In genomic region chr11:118068206-118068944, GRCh38 we compare ENCODE assay signal across 28 cellular contexts. TPM values are rescaled to one million over a fixed set of nuclear protein-coding genes. Genes with fewer than 3 reads are reported as not detected.
DNase-seq lines count a peak whose midpoint lies in the region; ATAC-seq and TF ChIP-seq lines count a peak whose summit lies in the region.
"Had no signal": no experiment of that assay in that cellular context is flagged by ENCODE, and none has a peak within 500 bp of the region (broad histone marks: within the 10 kb centered on the region; RNA-seq: fewer than 3 reads in every experiment).

No MANE protein-coding gene starts in this region.

- H3K27me3 Mint-ChIP-seq in HFFc6 (ENCODE audit: insufficient read depth) (peaks cover 25% of the 10 kb centered on the region), T-helper 17 cell (peaks cover 52% of the 10 kb centered on the region)
- H3K27me3 Mint-ChIP-seq: activated naive CD4-positive, alpha-beta T cell treated with anti-CD3 and anti-CD28 coated beads, Interleukin-2, amount 50 U/mL, for 24 hours; activated T-cell treated with anti-CD3 and anti-CD28 coated beads, Interleukin-2, amount 50 U/mL, for 24 hours had no signal

- no peak overlapping the region for H4K8ac ChIP-seq in mesendoderm (ENCODE audit: low read depth, low read length)

- peak; percentile 16; the same call in 1 of the 2 replicates for TF ChIP-seq CTCF in HFFc6 (IDR thresholded peaks at IDR 0.05)
- peak; percentile 20 for TF ChIP-seq CTCF in epithelial cell of proximal tubule (conservative IDR thresholded peaks at IDR 0.05; ENCODE audit: low read depth, low read length)
- no peak for TF ChIP-seq CTCF in smooth muscle cell (IDR thresholded peaks at IDR 0.05; ENCODE audit: borderline replicate concordance, insufficient read depth, poor library complexity, severe bottlenecking)

- H3K4me1 ChIP-seq in mesendoderm (ENCODE audit: control insufficient read depth, low read depth, low read length) = no peaks in the 10 kb centered on the region
- no peaks in the 10 kb centered on the region for H3K4me1 ChIP-seq in smooth muscle cell (ENCODE audit: low read depth)
- H3K4me1 ChIP-seq: gastrocnemius medialis, HAP-1, transverse colon had no signal

- no peak overlapping the region for H3K18ac ChIP-seq in mesendoderm (ENCODE audit: low read length)

- no peaks in the 10 kb centered on the region for H3K36me3 ChIP-seq in mesendoderm (ENCODE audit: control insufficient read depth, insufficient read depth, low read length)
- H3K36me3 ChIP-seq in smooth muscle cell (ENCODE audit: low read depth) = no peaks in the 10 kb centered on the region
- H3K36me3 ChIP-seq: gastrocnemius medialis, HAP-1, transverse colon had no signal

- no peak overlapping the region for H3K4me2 ChIP-seq in mesendoderm (ENCODE audit: low read length)
- no peak overlapping the region for H3K4me2 ChIP-seq in smooth muscle cell

- H3K9me3 Mint-ChIP-seq in HFFc6 = no peaks in the 10 kb centered on the region
- H3K9me3 Mint-ChIP-seq: activated CD4-positive, alpha-beta memory T cell treated with anti-CD3 and anti-CD28 coated beads, Interleukin-2, amount 10 ng/mL, durations not matched to agents 7 days and 5 days; activated naive CD4-positive, alpha-beta T cell treated with anti-CD3 and anti-CD28 coated beads, Interleukin-2, amount 50 U/mL, for 24 hours; activated T-cell treated with anti-CD3 and anti-CD28 coated beads, Interleukin-2, amount 50 U/mL, for 24 hours; CD4-positive, alpha-beta memory T cell; immature natural killer cell; stimulated activated memory B cell treated with anti-CD40 and anti-IgM and Interleukin-4, amounts not matched to agents 10 μg/mL and 1 μg/mL and 100 μg/mL, for 72 hours; T-cell had no signal

- no CpG with 5 or more reads among the region's 24 CpGs for WGBS in mesendoderm (ENCODE audit: extremely low coverage, insufficient coverage, low lambda C conversion rate)
- 63% methylated on average over 24 of the region's 24 CpGs for WGBS in smooth muscle cell (ENCODE audit: low lambda C conversion rate)

- no peaks in the 10 kb centered on the region for H3K9me3 ChIP-seq in smooth muscle cell (replicated peaks; ENCODE audit: low read depth)
- no peaks in the 10 kb centered on the region for H3K9me3 ChIP-seq in T-helper 17 cell (ENCODE audit: control insufficient read depth, low read length, poor library complexity, severe bottlenecking)
- H3K9me3 ChIP-seq: gastrocnemius medialis, HAP-1, transverse colon had no signal

- H3K79me1 ChIP-seq in mesendoderm (ENCODE audit: low read length) = no peaks in the 10 kb centered on the region

- no peak overlapping the region for H3K9ac ChIP-seq in mesendoderm (ENCODE audit: low read length)
- no peak overlapping the region for H3K9ac ChIP-seq in smooth muscle cell (ENCODE audit: low read depth)

- H3K4me3 ChIP-seq in epithelial cell of proximal tubule (ENCODE audit: low read depth, low read length) = no peak overlapping the region
- H3K4me3 ChIP-seq in mesendoderm (ENCODE audit: low read length) = no peak overlapping the region
- no peak overlapping the region for H3K4me3 ChIP-seq in smooth muscle cell
- H3K4me3 ChIP-seq: gastrocnemius medialis, HAP-1, transverse colon had no signal

- no peak overlapping the region for H3K56ac ChIP-seq in mesendoderm (ENCODE audit: low read length)

- H3K79me2 ChIP-seq in mesendoderm (ENCODE audit: control insufficient read depth, insufficient read depth, low read length) (no peaks in the 10 kb centered on the region), smooth muscle cell (ENCODE audit: low read depth) (no peaks in the 10 kb centered on the region)

- no peaks in the 10 kb centered on the region for H4K20me1 ChIP-seq in smooth muscle cell (ENCODE audit: low read depth)

- no peak overlapping the region for H2BK15ac ChIP-seq in mesendoderm (replicated peaks; ENCODE audit: low read depth)

- ATAC-seq in GM18498 (IDR thresholded peaks at IDR 0.05; ENCODE audit: unreplicated experiment) (no peak), T-helper 17 cell (no peak)
- ATAC-seq: gastrocnemius medialis; stimulated activated memory B cell treated with anti-CD40 and anti-IgM and Interleukin-4, amounts not matched to agents 10 μg/mL and 1 μg/mL and 100 μg/mL, for 72 hours; T-cell had no signal

- H2AFZ ChIP-seq in smooth muscle cell (ENCODE audit: low read depth) = no peak overlapping the region

- H3K4me1 Mint-ChIP-seq in HFFc6 (ENCODE audit: low read depth) (no peaks in the 10 kb centered on the region), T-helper 17 cell (peaks cover 16% of the 10 kb centered on the region)
- H3K4me1 Mint-ChIP-seq: activated naive CD4-positive, alpha-beta T cell treated with anti-CD3 and anti-CD28 coated beads, Interleukin-2, amount 50 U/mL, for 24 hours; CD4-positive, alpha-beta memory T cell; stimulated activated memory B cell treated with anti-CD40 and anti-IgM and Interleukin-4, amounts not matched to agents 10 μg/mL and 1 μg/mL and 100 μg/mL, for 72 hours; T-cell had no signal

- H3F3A ChIP-seq in smooth muscle cell (ENCODE audit: low read depth) = no peaks in the 10 kb centered on the region

- H3K4me3 Mint-ChIP-seq in HFFc6 (no peak overlapping the region; the same call in 1 of the 2 replicates), T-helper 17 cell (no peak overlapping the region)
- H3K4me3 Mint-ChIP-seq: activated CD4-positive, alpha-beta memory T cell treated with anti-CD3 and anti-CD28 coated beads, Interleukin-2, amount 10 ng/mL, durations not matched to agents 7 days and 5 days; activated naive CD4-positive, alpha-beta T cell treated with anti-CD3 and anti-CD28 coated beads, Interleukin-2, amount 50 U/mL, for 24 hours; activated T-cell treated with anti-CD3 and anti-CD28 coated beads, Interleukin-2, amount 50 U/mL, for 24 hours; CD4-positive, alpha-beta memory T cell; immature natural killer cell; neural crest cell; stimulated activated memory B cell treated with anti-CD40 and anti-IgM and Interleukin-4, amounts not matched to agents 10 μg/mL and 1 μg/mL and 100 μg/mL, for 72 hours; T-cell had no signal

- H2BK120ac ChIP-seq in mesendoderm (ENCODE audit: low read depth, low read length) = no peak overlapping the region

- H3K27ac Mint-ChIP-seq in HFFc6 = no peak overlapping the region
- no peak overlapping the region for H3K27ac Mint-ChIP-seq in T-helper 17 cell
- H3K27ac Mint-ChIP-seq: activated CD4-positive, alpha-beta memory T cell treated with anti-CD3 and anti-CD28 coated beads, Interleukin-2, amount 10 ng/mL, durations not matched to agents 7 days and 5 days; activated naive CD4-positive, alpha-beta T cell treated with anti-CD3 and anti-CD28 coated beads, Interleukin-2, amount 50 U/mL, for 24 hours; activated T-cell treated with anti-CD3 and anti-CD28 coated beads, Interleukin-2, amount 50 U/mL, for 24 hours; immature natural killer cell; stimulated activated memory B cell treated with anti-CD40 and anti-IgM and Interleukin-4, amounts not matched to agents 10 μg/mL and 1 μg/mL and 100 μg/mL, for 72 hours; T-cell had no signal

- no peak overlapping the region for H2AK5ac ChIP-seq in mesendoderm (ENCODE audit: low read length)

- peak; percentile 66 for DNase-seq in Ammon's horn (ENCODE audit: low spot score)
- DNase-seq in HFFc6 = no peak
- DNase-seq in epithelial cell of proximal tubule (ENCODE audit: low read depth) = no peak
- peak; percentile 67 for DNase-seq in mesendoderm
- DNase-seq in smooth muscle cell (lab: John Stamatoyannopoulos, UW; ENCODE audit: unreplicated experiment) = no peak
- no peak for DNase-seq in mesenteric fat pad (ENCODE audit: low spot score)
- no peak for DNase-seq in T-helper 17 cell
- DNase-seq: activated CD4-positive, alpha-beta memory T cell treated with anti-CD3 and anti-CD28 coated beads, Interleukin-2, amount 10 ng/mL, durations not matched to agents 7 days and 5 days; activated T-cell treated with anti-CD3 and anti-CD28 coated beads, Interleukin-2, amount 50 U/mL, for 24 hours; CD4-positive, alpha-beta memory T cell; cortex of kidney; DMS53; gastrocnemius medialis; immature natural killer cell; MV-4-11; NCI-H2029 treated with DMSO at 0.1 percent for 48 hours; NCI-H510A; SHP77; stimulated activated CD4-positive, alpha-beta T cell treated with anti-CD3 and anti-CD28 coated beads, Interleukin-15, amount 100 ng/mL, for 24 hours; T-cell; transverse colon had no signal

- H3K27me3 ChIP-seq in mesendoderm (ENCODE audit: insufficient read depth, low read length, poor library complexity) (no peaks in the 10 kb centered on the region), smooth muscle cell (ENCODE audit: low read depth) (peaks cover 5% of the 10 kb centered on the region)
- H3K27me3 ChIP-seq: gastrocnemius medialis, transverse colon had no signal

- H4K5ac ChIP-seq in mesendoderm (ENCODE audit: low read length) = no peak overlapping the region

- no peak overlapping the region for H3K23ac ChIP-seq in mesendoderm (ENCODE audit: low read length)

- H2BK5ac ChIP-seq in mesendoderm (ENCODE audit: low read length) = no peak overlapping the region

- H3K36me3 Mint-ChIP-seq in HFFc6 (ENCODE audit: low read depth) (no peaks in the 10 kb centered on the region), T-helper 17 cell (ENCODE audit: low read depth) (peaks cover 3% of the 10 kb centered on the region)
- H3K36me3 Mint-ChIP-seq: activated naive CD4-positive, alpha-beta T cell treated with anti-CD3 and anti-CD28 coated beads, Interleukin-2, amount 50 U/mL, for 24 hours; CD4-positive, alpha-beta memory T cell; immature natural killer cell; stimulated activated memory B cell treated with anti-CD40 and anti-IgM and Interleukin-4, amounts not matched to agents 10 μg/mL and 1 μg/mL and 100 μg/mL, for 72 hours; T-cell had no signal

- H3K27ac ChIP-seq in mesendoderm (ENCODE audit: low read depth, low read length) (no peak overlapping the region), smooth muscle cell (ENCODE audit: low read depth) (no peak overlapping the region)
- H3K27ac ChIP-seq: gastrocnemius medialis, HL-60, transverse colon had no signal

- H3K4ac ChIP-seq in mesendoderm (ENCODE audit: low read depth, low read length) = no peak overlapping the region

RNA-seq across cellular contexts. Expression of gene TMPRSS4, which starts 8.5 kb away (rescaled TPM):
- not detected for total RNA-seq in HFFc6 (2021; fragmentation: NEBNext Ultra II Directional; extraction: Animal tissue kit (Norgen Biotek cat#: 25700))
- total RNA-seq in epithelial cell of proximal tubule = 13.3 and 26.6 TPM in 2 replicates
- 0.21 TPM for polyA plus RNA-seq in mesendoderm (2013, experiment 1 of 2)
- polyA plus RNA-seq in mesendoderm (2013, experiment 2 of 2) = 0.52 TPM
- total RNA-seq in smooth muscle cell = 7.4 TPM in 1 of 2 replicates, not detected in the other
- not detected in 2 replicates for polyA plus RNA-seq in smooth muscle cell
- total RNA-seq in mesenteric fat pad = not detected
- total RNA-seq in T-helper 17 cell = not detected
- total RNA-seq: lung microvascular endothelial cell, neural crest cell had no signal
- polyA plus RNA-seq: CD4-positive, alpha-beta memory T cell; immature natural killer cell had no signal

RNA-seq across cellular contexts. Expression of gene SMIM35, which starts 18.4 kb away (rescaled TPM):
- not detected for total RNA-seq in HFFc6 (2021; fragmentation: NEBNext Ultra II Directional; extraction: Animal tissue kit (Norgen Biotek cat#: 25700))
- total RNA-seq in epithelial cell of proximal tubule = not detected in 2 replicates
- polyA plus RNA-seq in mesendoderm (2013, experiment 1 of 2) = not detected
- polyA plus RNA-seq in mesendoderm (2013, experiment 2 of 2) = not detected
- total RNA-seq in smooth muscle cell = not detected in 2 replicates
- polyA plus RNA-seq in smooth muscle cell = not detected in 2 replicates
- total RNA-seq in mesenteric fat pad = not detected
- total RNA-seq in T-helper 17 cell = under 1 TPM; 0.13 to 0.30 TPM
- total RNA-seq: gastrocnemius medialis, lung microvascular endothelial cell, neural crest cell, transverse colon had no signal

Comparison
In these comparisons a context has a peak if more than half of its experiments do, and no peak if none do; other contexts are left out.
1. DNase-seq: peak in Ammon's horn (single experiment) and mesendoderm (single experiment); none in HFFc6 (single experiment), epithelial cell of proximal tubule (single experiment), smooth muscle cell (single experiment), mesenteric fat pad (single experiment) and T-helper 17 cell (0 of 3).